ENCODE assay signal across 1 cellular context in genomic region chr1:8831329-8831728, GRCh38.
TF ChIP-seq lines count a peak whose summit lies in the region.

No MANE protein-coding gene starts in this region.

TF ChIP-seq in HCT116, 20 proteins besides CTCF, POLR2A, EP300 and RAD21 (continued from another document):
- TF ChIP-seq POLR2AphosphoS5 (IDR thresholded peaks at IDR 0.05; ENCODE audit: low read depth, low read length) (no peak), EZH2phosphoT487 (IDR thresholded peaks at IDR 0.05; ENCODE audit: borderline replicate concordance) (no peak)
